ENCODE assay signal across 8 cellular contexts in genomic region chr1:165129568-165130164, GRCh38.
DNase-seq lines count a peak whose midpoint lies in the region; ATAC-seq, FAIRE-seq and TF ChIP-seq lines count a peak whose summit lies in the region.

No MANE protein-coding gene starts in this region.

- H3K9me3 ChIP-seq in right atrium auricular region (no peaks in the 10 kb centered on the region), small intestine (ENCODE audit: control insufficient read depth, low read depth) (no peaks in the 10 kb centered on the region)

- H3K27me3 Mint-ChIP-seq in activated CD4-positive, alpha-beta memory T cell treated with anti-CD3 and anti-CD28 coated beads, Interleukin-2, amount 10 ng/mL, durations not matched to agents 7 days and 5 days = peaks cover 4% of the 10 kb centered on the region

- POLR2A ChIA-PET in AG04449 (lab: Yijun Ruan, JAX) = no interaction called here
- POLR2A ChIA-PET in activated CD4-positive, alpha-beta memory T cell treated with anti-CD3 and anti-CD28 coated beads, Interleukin-2, amount 10 ng/mL, durations not matched to agents 7 days and 5 days (lab: Charles Lee) = no interaction called here

- H3K9me3 Mint-ChIP-seq in activated CD4-positive, alpha-beta memory T cell treated with anti-CD3 and anti-CD28 coated beads, Interleukin-2, amount 10 ng/mL, durations not matched to agents 7 days and 5 days = no peaks in the 10 kb centered on the region

- no peak for FAIRE-seq in small intestine (lab: Jason Lieb, UNC)

- H3K4me3 ChIP-seq in AG04449 (ENCODE audit: low read depth, low read length) (no peak overlapping the region), right atrium auricular region (no peak overlapping the region), small intestine (ENCODE audit: low read depth in 1 of 2, low read length in 2 of 2) (no peak overlapping the region)

- H3K36me3 ChIP-seq in right atrium auricular region (no peaks in the 10 kb centered on the region), small intestine (ENCODE audit: control insufficient read depth in 2 of 2, insufficient read depth in 2 of 2, low read length in 2 of 2) (no peaks in the 10 kb centered on the region)

- CTCF ChIA-PET in AG04449 (lab: Yijun Ruan, JAX) = interaction anchor here (0.8 to 3.0 kb wide), 6 partner anchors 10 to 463 kb away, joined by 3 to 13 read pairs (median 4); no protein-coding TSS in a partner anchor
- CTCF ChIA-PET in activated CD4-positive, alpha-beta memory T cell treated with anti-CD3 and anti-CD28 coated beads, Interleukin-2, amount 10 ng/mL, durations not matched to agents 7 days and 5 days (lab: Charles Lee) = interaction anchor here (0.9 to 1.7 kb wide), 10 partner anchors 8 to 239 kb away, joined by 3 to 10 read pairs (median 4); no protein-coding TSS in a partner anchor

- no peak overlapping the region for H3K4me3 Mint-ChIP-seq in activated CD4-positive, alpha-beta memory T cell treated with anti-CD3 and anti-CD28 coated beads, Interleukin-2, amount 10 ng/mL, durations not matched to agents 7 days and 5 days

- H3K27ac Mint-ChIP-seq in activated CD4-positive, alpha-beta memory T cell treated with anti-CD3 and anti-CD28 coated beads, Interleukin-2, amount 10 ng/mL, durations not matched to agents 7 days and 5 days = no peak overlapping the region

- no peak for DNase-seq in AG04449 (ENCODE audit: low read depth, low spot score)
- peak; percentile 82 for DNase-seq in NCI-H345 (lab: John Stamatoyannopoulos, UW)
- DNase-seq in activated CD4-positive, alpha-beta memory T cell treated with anti-CD3 and anti-CD28 coated beads, Interleukin-2, amount 10 ng/mL, durations not matched to agents 7 days and 5 days = peak; percentile 56
- DNase-seq in right atrium auricular region (ENCODE audit: low spot score) = no peak
- peak; percentile 64 for DNase-seq in small intestine

- H3K27me3 ChIP-seq in right atrium auricular region = no peaks in the 10 kb centered on the region
- H3K27me3 ChIP-seq in small intestine (ENCODE audit: control insufficient read depth in 2 of 2, insufficient read depth in 2 of 2, low read length in 2 of 2) = no peaks in the 10 kb centered on the region

- no peaks in the 10 kb centered on the region for H3K36me3 Mint-ChIP-seq in activated CD4-positive, alpha-beta memory T cell treated with anti-CD3 and anti-CD28 coated beads, Interleukin-2, amount 10 ng/mL, durations not matched to agents 7 days and 5 days (ENCODE audit: low read depth)

- H3K27ac ChIP-seq in right atrium auricular region (no peak overlapping the region), small intestine (ENCODE audit: low read depth in 1 of 2, low read length in 1 of 2) (no peak overlapping the region)

- TF ChIP-seq CTCF in AG04449 (IDR thresholded peaks at IDR 0.05; ENCODE audit: insufficient read depth, low read length, missing control alignments) = peak; percentile 51
- TF ChIP-seq CTCF in GM12873 (IDR thresholded peaks at IDR 0.05; ENCODE audit: insufficient read depth, low read depth, low read length, missing control alignments) = peak; percentile 81
- peak; percentile 16 to 51 for TF ChIP-seq CTCF in right atrium auricular region (IDR thresholded peaks at IDR 0.05)

- no peaks in the 10 kb centered on the region for H3K4me1 Mint-ChIP-seq in activated CD4-positive, alpha-beta memory T cell treated with anti-CD3 and anti-CD28 coated beads, Interleukin-2, amount 10 ng/mL, durations not matched to agents 7 days and 5 days

- ATAC-seq in HG03280 (IDR thresholded peaks at IDR 0.05; ENCODE audit: unreplicated experiment) (peak; percentile 57), GM18520 (IDR thresholded peaks at IDR 0.05; ENCODE audit: unreplicated experiment) (no peak)

- H3K4me1 ChIP-seq in right atrium auricular region (no peaks in the 10 kb centered on the region), small intestine (ENCODE audit: control insufficient read depth in 2 of 2, insufficient read depth in 1 of 2, low read depth in 1 of 2, low read length in 1 of 2) (no peaks in the 10 kb centered on the region)

- WGBS in small intestine, 3 donors = 4 to 9% (median 5%) methylated on average over 6 of the region's 6 CpGs

Comparison
In these comparisons a context has a peak if more than half of its experiments do, and no peak if none do; other contexts are left out.
1. DNase-seq: peak in NCI-H345 (single experiment), activated CD4-positive, alpha-beta memory T cell treated with anti-CD3 and anti-CD28 coated beads, Interleukin-2, amount 10 ng/mL, durations not matched to agents 7 days and 5 days (single experiment) and small intestine (single experiment); none in AG04449 (single experiment) and right atrium auricular region (single experiment).
2. Peak in every context shown above with its lines, with median percentiles within 50 percentile points of each other: CTCF ChIP-seq.